ENCODE assay signal across 8 cellular contexts in genomic region chr4:113468165-113469022, GRCh38.
DNase-seq lines count a peak whose midpoint lies in the region; ATAC-seq and TF ChIP-seq lines count a peak whose summit lies in the region.

No MANE protein-coding gene starts in this region.

- no peak overlapping the region for H2AFZ ChIP-seq in PC-9

- peaks cover 25% of the 10 kb centered on the region for H3K4me1 ChIP-seq in PC-9 (replicated peaks; ENCODE audit: insufficient read depth)

- no peak for TF ChIP-seq CTCF in PC-9 (conservative IDR thresholded peaks at IDR 0.05)

- H3K27ac ChIP-seq in PC-9, result peak overlapping the region; percentile 80

- peak; percentile 60 to 92 for DNase-seq in PC-9
- DNase-seq in cerebellum (ENCODE audit: low spot score), result peak; percentile 21
- DNase-seq in left kidney (ENCODE audit: low read depth, low spot score), result peak; percentile 17
- peak; percentile 50 for DNase-seq in stimulated activated CD8-positive, alpha-beta memory T cell treated with anti-CD3 and anti-CD28 coated beads, Interleukin-4, amount 100 ng/mL, for 48 hours
- DNase-seq in NCI-H526 (lab: John Stamatoyannopoulos, UW), result no peak
- no peak for DNase-seq in DMS79 (lab: John Stamatoyannopoulos, UW)

- H3K79me2 ChIP-seq in PC-9 (ENCODE audit: low read depth), result no peaks in the 10 kb centered on the region

- intact Hi-C loops in PC-9 (cut with micrococcal nuclease; ENCODE audit: unreplicated experiment), result loop anchor here (2.0 kb wide), 2 partner anchors 78 to 294 kb away; no protein-coding TSS in a partner anchor

- H3K4me3 ChIP-seq in PC-9, result peak overlapping the region; percentile 27; the same call in 1 of the 2 replicates

- CTCF ChIA-PET in PC-9 (lab: Charles Lee), result interaction anchor here (0.6 kb wide), 1 partner anchor 25 kb away, joined by 5 read pairs; no protein-coding TSS in a partner anchor

- POLR2A ChIA-PET in PC-9 (lab: Charles Lee; ENCODE audit: unreplicated experiment), result interaction anchor here (0.6 to 0.7 kb wide), 3 partner anchors 14 to 709 kb away, joined by 3 to 6 read pairs (median 3); no protein-coding TSS in a partner anchor

- H3K36me3 ChIP-seq in PC-9 (ENCODE audit: low read depth), result no peaks in the 10 kb centered on the region

- H3F3A ChIP-seq in PC-9 (ENCODE audit: insufficient read depth, low read depth), result peaks cover 21% of the 10 kb centered on the region

- BruUV-seq in PC-9 (replicated peaks; lab: Mats Ljungman, UMichigan), result no TSS peak

- H3K9me2 ChIP-seq in PC-9 (ENCODE audit: insufficient read depth), result no peaks in the 10 kb centered on the region

- ATAC-seq in GM19351 (IDR thresholded peaks at IDR 0.05; ENCODE audit: unreplicated experiment), result peak; percentile 63
- ATAC-seq in GM18868 (IDR thresholded peaks at IDR 0.05; ENCODE audit: unreplicated experiment), result no peak

- H3K27me3 ChIP-seq in PC-9 (ENCODE audit: insufficient read depth, low read depth), result no peaks in the 10 kb centered on the region

- no peaks in the 10 kb centered on the region for H4K20me1 ChIP-seq in PC-9 (ENCODE audit: insufficient read depth)

- no peaks in the 10 kb centered on the region for H3K9me3 ChIP-seq in PC-9 (ENCODE audit: insufficient read depth, low read depth)

- H3K4me2 ChIP-seq in PC-9, result peak overlapping the region; percentile 67

Comparison
In these comparisons a context has a peak if more than half of its experiments do, and no peak if none do; other contexts are left out.
1. DNase-seq: peak in PC-9 (2 of 2), cerebellum (single experiment), left kidney (single experiment) and stimulated activated CD8-positive, alpha-beta memory T cell treated with anti-CD3 and anti-CD28 coated beads, Interleukin-4, amount 100 ng/mL, for 48 hours (single experiment); none in NCI-H526 (0 of 2) and DMS79 (single experiment).